Comparison of ENCODE assay signal across 1 cellular context in the genomic region with DNA sequence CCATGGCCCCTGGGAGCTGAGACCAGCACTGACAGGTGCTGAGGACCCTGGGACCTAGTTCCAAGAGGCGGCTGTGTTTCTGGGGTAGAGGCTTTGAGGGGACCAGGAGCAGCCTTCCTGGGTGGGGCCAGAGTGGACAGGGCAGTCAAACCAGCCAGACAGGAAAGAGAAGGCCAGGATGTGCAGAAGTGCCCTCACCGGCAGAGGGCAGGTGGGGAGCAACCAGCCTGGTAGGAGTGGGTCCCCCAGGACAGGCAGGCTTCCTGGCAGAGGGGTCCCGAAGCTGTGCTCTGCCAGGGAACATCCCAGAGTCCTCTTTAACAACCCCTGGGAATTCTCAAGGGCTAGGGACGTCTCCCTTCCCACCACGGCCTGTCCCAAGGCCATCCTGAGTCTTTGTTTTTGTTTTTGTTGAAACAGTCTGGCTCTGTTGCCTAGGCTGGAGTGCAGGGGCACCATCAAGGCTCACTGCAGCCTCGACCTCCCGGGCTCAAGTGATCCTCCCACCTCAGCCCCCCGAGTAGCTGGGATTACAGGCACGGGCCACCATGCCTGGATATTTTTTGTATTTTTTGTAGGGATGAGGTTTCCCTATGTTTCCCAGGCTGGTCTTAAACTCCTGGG.
TF ChIP-seq lines count a peak whose summit lies in the region.

No MANE protein-coding gene starts in this region.

TF ChIP-seq in WTC11, 78 proteins besides CTCF, POLR2A, EP300 and RAD21 (continued from another document):
- TF ChIP-seq, protein P1, sequence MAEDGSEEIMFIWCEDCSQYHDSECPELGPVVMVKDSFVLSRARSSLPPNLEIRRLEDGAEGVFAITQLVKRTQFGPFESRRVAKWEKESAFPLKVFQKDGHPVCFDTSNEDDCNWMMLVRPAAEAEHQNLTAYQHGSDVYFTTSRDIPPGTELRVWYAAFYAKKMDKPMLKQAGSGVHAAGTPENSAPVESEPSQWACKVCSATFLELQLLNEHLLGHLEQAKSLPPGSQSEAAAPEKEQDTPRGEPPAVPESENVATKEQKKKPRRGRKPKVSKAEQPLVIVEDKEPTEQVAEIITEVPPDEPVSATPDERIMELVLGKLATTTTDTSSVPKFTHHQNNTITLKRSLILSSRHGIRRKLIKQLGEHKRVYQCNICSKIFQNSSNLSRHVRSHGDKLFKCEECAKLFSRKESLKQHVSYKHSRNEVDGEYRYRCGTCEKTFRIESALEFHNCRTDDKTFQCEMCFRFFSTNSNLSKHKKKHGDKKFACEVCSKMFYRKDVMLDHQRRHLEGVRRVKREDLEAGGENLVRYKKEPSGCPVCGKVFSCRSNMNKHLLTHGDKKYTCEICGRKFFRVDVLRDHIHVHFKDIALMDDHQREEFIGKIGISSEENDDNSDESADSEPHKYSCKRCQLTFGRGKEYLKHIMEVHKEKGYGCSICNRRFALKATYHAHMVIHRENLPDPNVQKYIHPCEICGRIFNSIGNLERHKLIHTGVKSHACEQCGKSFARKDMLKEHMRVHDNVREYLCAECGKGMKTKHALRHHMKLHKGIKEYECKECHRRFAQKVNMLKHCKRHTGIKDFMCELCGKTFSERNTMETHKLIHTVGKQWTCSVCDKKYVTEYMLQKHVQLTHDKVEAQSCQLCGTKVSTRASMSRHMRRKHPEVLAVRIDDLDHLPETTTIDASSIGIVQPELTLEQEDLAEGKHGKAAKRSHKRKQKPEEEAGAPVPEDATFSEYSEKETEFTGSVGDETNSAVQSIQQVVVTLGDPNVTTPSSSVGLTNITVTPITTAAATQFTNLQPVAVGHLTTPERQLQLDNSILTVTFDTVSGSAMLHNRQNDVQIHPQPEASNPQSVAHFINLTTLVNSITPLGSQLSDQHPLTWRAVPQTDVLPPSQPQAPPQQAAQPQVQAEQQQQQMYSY (CRISPR knock-in tag; IDR thresholded peaks at IDR 0.05), result no peak
- TF ChIP-seq JAZF1 (CRISPR knock-in tag; IDR thresholded peaks at IDR 0.05), result no peak
- TF ChIP-seq CREB1 (CRISPR knock-in tag; IDR thresholded peaks at IDR 0.05), result no peak
- TF ChIP-seq ZNF281 (CRISPR knock-in tag; IDR thresholded peaks at IDR 0.05), result no peak
- no peak for TF ChIP-seq TCF7 (CRISPR knock-in tag; IDR thresholded peaks at IDR 0.05; ENCODE audit: low read depth)
- TF ChIP-seq ATF1 (CRISPR knock-in tag; IDR thresholded peaks at IDR 0.05), result no peak
